ENCODE assay signal across 20 cellular contexts in the genomic region with DNA sequence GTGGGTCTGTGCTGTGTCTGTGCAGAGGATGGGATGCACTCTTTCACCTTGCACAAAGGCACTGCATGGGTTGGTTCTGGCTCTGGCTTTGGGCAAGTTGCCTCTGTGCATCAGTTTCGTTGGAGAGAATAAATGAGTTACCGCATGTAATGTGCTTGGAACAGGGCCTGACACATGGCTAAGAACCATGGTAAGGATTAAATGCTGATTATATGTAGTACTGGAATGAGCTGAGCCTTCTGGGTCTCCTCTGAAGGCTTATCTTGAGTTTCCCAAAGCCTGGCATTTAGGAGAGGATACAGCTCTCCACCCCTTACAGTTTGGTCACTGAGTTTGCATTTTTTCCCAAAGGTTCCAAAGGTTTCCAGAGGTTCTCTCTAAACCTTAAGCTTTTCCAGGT.
"Had no signal": no experiment of that assay in that cellular context is flagged by ENCODE, and none has a peak within 500 bp of the region (broad histone marks: within the 10 kb centered on the region; RNA-seq: fewer than 3 reads in every experiment).

No MANE protein-coding gene starts in this region.

- H3K27me3 Mint-ChIP-seq: activated B cell treated with CpG ODN at 0.5 μM for 24 hours; activated CD4-positive, alpha-beta T cell treated with anti-CD3 and anti-CD28 coated beads, Interleukin-2, amount 10 ng/mL, durations not matched to agents 24 days and 14 days; activated naive CD8-positive, alpha-beta T cell; activated T-helper 17 cell treated with anti-CD3 and anti-CD28 coated beads, Interleukin-2, amount 50 U/mL, for 72 hours; T-helper 17 cell had no signal

- ATAC-seq: activated T-cell treated with anti-CD3 and anti-CD28 coated beads, Interleukin-2, amount 50 U/mL, for 4 hours; activated T-helper 17 cell treated with anti-CD3 and anti-CD28 coated beads, Interleukin-2, amount 50 U/mL, for 72 hours; T-helper 17 cell had no signal

- H3K4me3 Mint-ChIP-seq: activated B cell treated with CpG ODN at 0.5 μM for 24 hours; activated naive CD4-positive, alpha-beta T cell treated with anti-CD3 and anti-CD28 coated beads for 36 hours; activated naive CD8-positive, alpha-beta T cell; activated T-cell treated with anti-CD3 and anti-CD28 coated beads, Interleukin-2, amount 50 U/mL, for 4 hours; activated T-helper 17 cell treated with anti-CD3 and anti-CD28 coated beads, Interleukin-2, amount 50 U/mL, for 72 hours had no signal

- H3K27ac Mint-ChIP-seq: activated B cell treated with CpG ODN at 0.5 μM for 24 hours; activated CD4-positive, alpha-beta T cell treated with anti-CD3 and anti-CD28 coated beads, Interleukin-2, amount 10 ng/mL, durations not matched to agents 24 days and 14 days; activated naive CD4-positive, alpha-beta T cell treated with anti-CD3 and anti-CD28 coated beads for 36 hours; activated naive CD8-positive, alpha-beta T cell; activated T-helper 17 cell treated with anti-CD3 and anti-CD28 coated beads, Interleukin-2, amount 50 U/mL, for 72 hours had no signal

- H3K36me3 Mint-ChIP-seq: activated naive CD8-positive, alpha-beta T cell had no signal

- DNase-seq: activated B cell treated with CpG ODN at 0.5 μM for 24 hours; activated CD4-positive, alpha-beta T cell treated with anti-CD3 and anti-CD28 coated beads for 1 hour; activated CD4-positive, alpha-beta T cell treated with anti-CD3 and anti-CD28 coated beads, Interleukin-2, amount 10 ng/mL, durations not matched to agents 24 days and 14 days; activated CD4-positive, alpha-beta T cell treated with anti-CD3 and anti-CD28 coated beads, Interleukin-2, amount 50 U/mL, for 48 hours; activated gamma-delta T cell; activated naive CD4-positive, alpha-beta T cell treated with anti-CD3 and anti-CD28 coated beads for 36 hours; activated T-cell treated with anti-CD3 and anti-CD28 coated beads, Interleukin-2, amount 50 U/mL, for 4 hours; Karpas-422; MM.1S; NCI-H1105; NCI-H1436; NCI-H1694 treated with DMSO at 0.1 percent for 48 hours; NCI-H2081; NCI-H446 treated with DMSO at 0.1 percent for 48 hours; NCI-H748 treated with DMSO at 0.1 percent for 48 hours; SIG-M5; T-helper 17 cell; T-helper 9 cell had no signal

- H3K9me3 Mint-ChIP-seq: activated B cell treated with CpG ODN at 0.5 μM for 24 hours; activated CD4-positive, alpha-beta T cell treated with anti-CD3 and anti-CD28 coated beads, Interleukin-2, amount 10 ng/mL, durations not matched to agents 24 days and 14 days; activated naive CD4-positive, alpha-beta T cell treated with anti-CD3 and anti-CD28 coated beads for 36 hours; activated T-cell treated with anti-CD3 and anti-CD28 coated beads, Interleukin-2, amount 50 U/mL, for 4 hours; activated T-helper 17 cell treated with anti-CD3 and anti-CD28 coated beads, Interleukin-2, amount 50 U/mL, for 72 hours had no signal
